Comparison of ENCODE assay signal across 9 cellular contexts in genomic region chr10:317219-317868, GRCh38.
DNase-seq lines count a peak whose midpoint lies in the region; ATAC-seq and TF ChIP-seq lines count a peak whose summit lies in the region.
"Had no signal": no experiment of that assay in that cellular context is flagged by ENCODE, and none has a peak within 500 bp of the region (broad histone marks: within the 10 kb centered on the region; RNA-seq: fewer than 3 reads in every experiment).

No MANE protein-coding gene starts in this region.

- no peak overlapping the region for H3K4me3 ChIP-seq in colonic mucosa
- H3K4me3 ChIP-seq: right lobe of liver had no signal

- H3K27ac ChIP-seq in colonic mucosa = no peak overlapping the region
- H3K27ac ChIP-seq: right lobe of liver had no signal

- ATAC-seq in GM19043 (IDR thresholded peaks at IDR 0.05; ENCODE audit: low read depth, unreplicated experiment) = peak; percentile 91
- ATAC-seq in HG03108 (IDR thresholded peaks at IDR 0.05; ENCODE audit: unreplicated experiment) = peak; percentile 99

- peak; percentile 59 for DNase-seq in AG09319 (ENCODE audit: extremely low read depth, low read depth)
- DNase-seq in colonic mucosa = peak; percentile 35
- DNase-seq in NCI-H1105 (lab: John Stamatoyannopoulos, UW) = no peak
- no peak for DNase-seq in NCI-H69 (lab: John Stamatoyannopoulos, UW)
- no peak for DNase-seq in 8988T
- DNase-seq in anterior cingulate cortex (lab: John Stamatoyannopoulos, UW) = no peak
- DNase-seq: right lobe of liver had no signal

- no peaks in the 10 kb centered on the region for H3K4me1 ChIP-seq in colonic mucosa
- H3K4me1 ChIP-seq: right lobe of liver had no signal

- TF ChIP-seq CTCF in AG09319 (IDR thresholded peaks at IDR 0.05; ENCODE audit: low read depth, low read length) (no peak), colonic mucosa (IDR thresholded peaks at IDR 0.05) (no peak)

- intact Hi-C loops in colonic mucosa (cut with DNase I) = no loop called here

- no peak overlapping the region for H3K9ac ChIP-seq in colonic mucosa (ENCODE audit: low read depth in 2 of 2, low read length in 2 of 2)

- no peaks in the 10 kb centered on the region for H3K36me3 ChIP-seq in colonic mucosa
- H3K36me3 ChIP-seq: right lobe of liver had no signal

- no peaks in the 10 kb centered on the region for H3K27me3 ChIP-seq in colonic mucosa
- H3K27me3 ChIP-seq: right lobe of liver had no signal

- no peaks in the 10 kb centered on the region for H3K9me3 ChIP-seq in colonic mucosa
- H3K9me3 ChIP-seq: right lobe of liver had no signal

Comparison
In these comparisons a context has a peak if more than half of its experiments do, and no peak if none do; other contexts are left out.
1. DNase-seq: peak in AG09319 (single experiment) and colonic mucosa (single experiment); none in NCI-H1105 (single experiment), NCI-H69 (single experiment), 8988T (single experiment) and anterior cingulate cortex (0 of 58).